Comparison of ENCODE assay signal across 30 cellular contexts in the genomic region with DNA sequence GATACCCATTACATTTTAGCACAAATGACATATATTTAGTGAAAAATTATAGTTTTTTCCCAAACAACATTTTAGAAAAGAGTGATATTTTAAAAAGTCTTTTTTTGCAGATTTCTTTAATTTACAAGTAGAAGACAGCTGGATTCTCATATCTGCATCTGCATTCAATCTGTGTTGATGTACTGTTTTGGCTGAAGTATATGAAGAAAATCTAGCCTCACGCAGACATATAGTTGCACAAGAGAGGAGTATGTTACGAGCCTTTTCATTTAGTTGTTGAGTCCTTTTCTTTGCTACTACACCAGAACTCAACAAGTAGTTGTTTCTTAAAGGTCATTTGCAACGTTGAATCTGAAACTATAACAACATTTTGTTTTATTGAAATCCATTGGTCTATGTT.
"Had no signal": no experiment of that assay in that cellular context is flagged by ENCODE, and none has a peak within 500 bp of the region (broad histone marks: within the 10 kb centered on the region; RNA-seq: fewer than 3 reads in every experiment).

No MANE protein-coding gene starts in this region.

- H3K4me3 ChIP-seq: PC-9, SJSA1 had no signal

- H3K36me3 ChIP-seq: SJSA1 had no signal

- H3K9me3 ChIP-seq: SJSA1, SK-N-SH had no signal

- H3K27me3 ChIP-seq: SJSA1 had no signal

- H2AFZ ChIP-seq: PC-9 had no signal

- H3K4me2 ChIP-seq: KMS-11, PC-9, SK-N-SH had no signal

- DNase-seq: Karpas-422, KBM-7, MM.1S, MV-4-11, NCI-H1092, NCI-H1105, NCI-H1436, NCI-H146, NCI-H1694, NCI-H187, NCI-H1930, NCI-H2029 treated with DMSO at 0.1 percent for 48 hours, NCI-H2081 treated with DMSO at 0.1 percent for 48 hours, NCI-H2107, NCI-H2171, NCI-H446 treated with DMSO at 0.1 percent for 48 hours, NCI-H510A, NCI-H524, NCI-H526, NCI-H69, NCI-H748 treated with DMSO at 0.1 percent for 48 hours, NCI-H82, PC-9, Right ventricle myocardium superior, RPMI8226, SHP77 treated with DMSO at 0.1 percent for 48 hours, SK-N-SH, SW 1271 had no signal

- H3K9ac ChIP-seq: KMS-11, SK-N-SH had no signal

- H3K27ac ChIP-seq: KMS-11, PC-9, SJSA1 had no signal
